ENCODE assay signal across 9 cellular contexts in genomic region chr10:117241541-117242462, GRCh38. TPM values are rescaled to one million over a fixed set of nuclear protein-coding genes. Genes with fewer than 3 reads are reported as not detected.
DNase-seq lines count a peak whose midpoint lies in the region; TF ChIP-seq lines count a peak whose summit lies in the region.
"Had no signal": no experiment of that assay in that cellular context is flagged by ENCODE, and none has a peak within 500 bp of the region (broad histone marks: within the 10 kb centered on the region; RNA-seq: fewer than 3 reads in every experiment).

No MANE protein-coding gene starts in this region.

- H3K36me3 ChIP-seq in MG63: no peaks in the 10 kb centered on the region

- peak overlapping the region; percentile 29 for H3K4me3 Mint-ChIP-seq in neural crest cell
- H3K4me3 Mint-ChIP-seq in activated CD4-positive, alpha-beta memory T cell treated with anti-CD3 and anti-CD28 coated beads, Interleukin-2, amount 10 ng/mL, durations not matched to agents 7 days and 5 days: no peak overlapping the region
- H3K4me3 Mint-ChIP-seq: activated CD4-positive, alpha-beta memory T cell treated with anti-CD3 and anti-CD28 coated beads for 36 hours had no signal

- peak overlapping the region; percentile 10; the same call in 1 of the 2 replicates for H3K4me3 ChIP-seq in MG63

- H3K27ac Mint-ChIP-seq in neural crest cell (ENCODE audit: unreplicated experiment): no peak overlapping the region
- H3K27ac Mint-ChIP-seq in activated CD4-positive, alpha-beta memory T cell treated with anti-CD3 and anti-CD28 coated beads, Interleukin-2, amount 10 ng/mL, durations not matched to agents 7 days and 5 days: no peak overlapping the region
- H3K27ac Mint-ChIP-seq: activated CD4-positive, alpha-beta memory T cell treated with anti-CD3 and anti-CD28 coated beads for 36 hours had no signal

- peaks cover 83% of the 10 kb centered on the region for H3K27me3 Mint-ChIP-seq in neural crest cell (ENCODE audit: low read depth)
- H3K27me3 Mint-ChIP-seq in activated CD4-positive, alpha-beta memory T cell treated with anti-CD3 and anti-CD28 coated beads, Interleukin-2, amount 10 ng/mL, durations not matched to agents 7 days and 5 days: peaks cover 36% of the 10 kb centered on the region

- H3K9me3 ChIP-seq in MG63: no peaks in the 10 kb centered on the region

- H3K4me1 Mint-ChIP-seq in neural crest cell: no peaks in the 10 kb centered on the region
- peaks cover 2% of the 10 kb centered on the region for H3K4me1 Mint-ChIP-seq in activated CD4-positive, alpha-beta memory T cell treated with anti-CD3 and anti-CD28 coated beads, Interleukin-2, amount 10 ng/mL, durations not matched to agents 7 days and 5 days

- H3K36me3 Mint-ChIP-seq in neural crest cell (ENCODE audit: low read depth): no peaks in the 10 kb centered on the region
- no peaks in the 10 kb centered on the region for H3K36me3 Mint-ChIP-seq in activated CD4-positive, alpha-beta memory T cell treated with anti-CD3 and anti-CD28 coated beads, Interleukin-2, amount 10 ng/mL, durations not matched to agents 7 days and 5 days (ENCODE audit: low read depth)
- H3K36me3 Mint-ChIP-seq: activated CD4-positive, alpha-beta memory T cell treated with anti-CD3 and anti-CD28 coated beads for 36 hours had no signal

- no peak for TF ChIP-seq POLR2A in erythroblast (IDR thresholded peaks at IDR 0.05; ENCODE audit: low read length)

- peak; percentile 12 for DNase-seq in COLO668 (lab: John Stamatoyannopoulos, UW; ENCODE audit: unreplicated experiment)
- DNase-seq in MG63: peak; percentile 20
- DNase-seq in erythroblast (lab: John Stamatoyannopoulos, UW): peak; percentile 51 to 75
- DNase-seq in neural crest cell (ENCODE audit: low read depth, low spot score): no peak
- no peak for DNase-seq in activated CD4-positive, alpha-beta memory T cell treated with anti-CD3 and anti-CD28 coated beads, Interleukin-2, amount 10 ng/mL, durations not matched to agents 7 days and 5 days
- DNase-seq in activated CD4-positive, alpha-beta T cell treated with anti-CD3 and anti-CD28 coated beads for 1 hour: no peak
- DNase-seq in LoVo (ENCODE audit: low spot score): no peak
- no peak for DNase-seq in OCI-M2 (lab: John Stamatoyannopoulos, UW; ENCODE audit: unreplicated experiment)
- DNase-seq: activated CD4-positive, alpha-beta memory T cell treated with anti-CD3 and anti-CD28 coated beads for 36 hours had no signal

- H3K27me3 ChIP-seq in MG63: peaks cover 13% of the 10 kb centered on the region

- CTCF ChIA-PET in activated CD4-positive, alpha-beta memory T cell treated with anti-CD3 and anti-CD28 coated beads, Interleukin-2, amount 10 ng/mL, durations not matched to agents 7 days and 5 days (lab: Charles Lee): interaction anchor here (0.6 to 1.5 kb wide), 2 partner anchors 25 to 77 kb away, joined by 3 to 7 read pairs; no protein-coding TSS in a partner anchor

- no peak for TF ChIP-seq CTCF in neural crest cell (conservative IDR thresholded peaks at IDR 0.05)

- POLR2A ChIA-PET in activated CD4-positive, alpha-beta memory T cell treated with anti-CD3 and anti-CD28 coated beads, Interleukin-2, amount 10 ng/mL, durations not matched to agents 7 days and 5 days (lab: Charles Lee): no interaction called here

- no peaks in the 10 kb centered on the region for H3K9me3 Mint-ChIP-seq in neural crest cell
- H3K9me3 Mint-ChIP-seq in activated CD4-positive, alpha-beta memory T cell treated with anti-CD3 and anti-CD28 coated beads, Interleukin-2, amount 10 ng/mL, durations not matched to agents 7 days and 5 days: no peaks in the 10 kb centered on the region
- H3K9me3 Mint-ChIP-seq: activated CD4-positive, alpha-beta memory T cell treated with anti-CD3 and anti-CD28 coated beads for 36 hours had no signal

RNA-seq across cellular contexts. Expression of gene SLC18A2, which starts 0.9 kb away (rescaled TPM):
- total RNA-seq in MG63 (2014; rRNA removed; shearing (Covaris generic); ENCODE audit: low replicate concordance): not detected in 2 replicates
- total RNA-seq in neural crest cell: 0.05 and 0.07 TPM in 2 replicates
- total RNA-seq in activated CD4-positive, alpha-beta memory T cell treated with anti-CD3 and anti-CD28 coated beads, Interleukin-2, amount 10 ng/mL, durations not matched to agents 7 days and 5 days: not detected
- total RNA-seq: activated CD4-positive, alpha-beta memory T cell treated with anti-CD3 and anti-CD28 coated beads for 36 hours had no signal

RNA-seq across cellular contexts. Expression of gene KCNK18, which starts 44.5 kb away (rescaled TPM):
- not detected in 2 replicates for total RNA-seq in MG63 (2014; rRNA removed; shearing (Covaris generic); ENCODE audit: low replicate concordance)
- not detected in 2 replicates for total RNA-seq in neural crest cell
- total RNA-seq in activated CD4-positive, alpha-beta memory T cell treated with anti-CD3 and anti-CD28 coated beads, Interleukin-2, amount 10 ng/mL, durations not matched to agents 7 days and 5 days: not detected
- total RNA-seq: activated CD4-positive, alpha-beta memory T cell treated with anti-CD3 and anti-CD28 coated beads for 36 hours had no signal

Comparison
In these comparisons a context has a peak if more than half of its experiments do, and no peak if none do; other contexts are left out.
1. DNase-seq: peak in COLO668 (single experiment), MG63 (single experiment) and erythroblast (2 of 2); none in neural crest cell (single experiment), activated CD4-positive, alpha-beta memory T cell treated with anti-CD3 and anti-CD28 coated beads, Interleukin-2, amount 10 ng/mL, durations not matched to agents 7 days and 5 days (single experiment), activated CD4-positive, alpha-beta T cell treated with anti-CD3 and anti-CD28 coated beads for 1 hour (single experiment), LoVo (single experiment) and OCI-M2 (single experiment).